In genomic region chr11:3194016-3194816, GRCh38 we compare ENCODE assay signal across 30 cellular contexts. TPM values are rescaled to one million over a fixed set of nuclear protein-coding genes. Genes with fewer than 3 reads are reported as not detected.
"Had no signal": no experiment of that assay in that cellular context is flagged by ENCODE, and none has a peak within 500 bp of the region (broad histone marks: within the 10 kb centered on the region; RNA-seq: fewer than 3 reads in every experiment).

No MANE protein-coding gene starts in this region.

- H3K4me3 ChIP-seq: dorsolateral prefrontal cortex, gastrocnemius medialis, right atrium auricular region, spleen, tibial nerve had no signal

- H3K9me3 ChIP-seq: gastrocnemius medialis, right atrium auricular region, spleen, tibial nerve had no signal

- H3K27me3 ChIP-seq: right atrium auricular region had no signal

- H3K27ac ChIP-seq: dorsolateral prefrontal cortex, gastrocnemius medialis, right atrium auricular region, tibial nerve had no signal

- DNase-seq: activated B cell treated with CpG ODN at 0.5 μM for 24 hours; activated CD4-positive, alpha-beta T cell treated with anti-CD3 and anti-CD28 coated beads, Interleukin-2, amount 50 U/mL, for 1 hour; activated CD8-positive, alpha-beta memory T cell treated with anti-CD3 and anti-CD28 coated beads, Interleukin-2, amount 10 ng/mL, durations not matched to agents 7 days and 5 days; activated CD8-positive, alpha-beta T cell treated with anti-CD3 and anti-CD28 coated beads for 36 hours; activated naive CD4-positive, alpha-beta T cell; activated T-cell treated with anti-CD3 and anti-CD28 coated beads for 4 hours; activated T-cell treated with anti-CD3 and anti-CD28 coated beads, Interleukin-2, amount 50 U/mL, for 72 hours; anterior cingulate cortex; effector memory CD4-positive, alpha-beta T cell; erythroblast; gastrocnemius medialis; glutamatergic neuron; left cardiac atrium; left ventricle myocardium superior; naive B cell; nephron progenitor cell; occipital lobe; stimulated activated naive CD4-positive, alpha-beta T cell; T-helper 17 cell had no signal

- H3K36me3 ChIP-seq: gastrocnemius medialis, right atrium auricular region, spleen, tibial nerve had no signal

- H3K27me3 Mint-ChIP-seq: activated B cell treated with CpG ODN at 0.5 μM for 24 hours; activated CD8-positive, alpha-beta memory T cell treated with anti-CD3 and anti-CD28 coated beads, Interleukin-2, amount 10 ng/mL, durations not matched to agents 7 days and 5 days; activated CD8-positive, alpha-beta T cell treated with anti-CD3 and anti-CD28 coated beads for 36 hours; activated naive CD8-positive, alpha-beta T cell had no signal

- ATAC-seq: activated CD8-positive, alpha-beta memory T cell treated with anti-CD3 and anti-CD28 coated beads, Interleukin-2, amount 10 ng/mL, durations not matched to agents 7 days and 5 days; activated CD8-positive, alpha-beta T cell treated with anti-CD3 and anti-CD28 coated beads for 36 hours; activated T-cell treated with anti-CD3 and anti-CD28 coated beads, Interleukin-2, amount 50 U/mL, for 72 hours; gastrocnemius medialis; T-helper 17 cell had no signal

- H3K4me3 Mint-ChIP-seq: activated B cell treated with CpG ODN at 0.5 μM for 24 hours; activated CD8-positive, alpha-beta memory T cell treated with anti-CD3 and anti-CD28 coated beads, Interleukin-2, amount 10 ng/mL, durations not matched to agents 7 days and 5 days; activated CD8-positive, alpha-beta T cell treated with anti-CD3 and anti-CD28 coated beads for 36 hours; activated naive CD8-positive, alpha-beta T cell; activated T-cell treated with anti-CD3 and anti-CD28 coated beads, Interleukin-2, amount 50 U/mL, for 72 hours; naive B cell; nephron progenitor cell; T-helper 17 cell had no signal

- H3K36me3 Mint-ChIP-seq: activated CD8-positive, alpha-beta memory T cell treated with anti-CD3 and anti-CD28 coated beads, Interleukin-2, amount 10 ng/mL, durations not matched to agents 7 days and 5 days; activated naive CD8-positive, alpha-beta T cell; naive B cell had no signal

- H3K4me1 Mint-ChIP-seq: activated B cell treated with CpG ODN at 0.5 μM for 24 hours; activated CD8-positive, alpha-beta memory T cell treated with anti-CD3 and anti-CD28 coated beads, Interleukin-2, amount 10 ng/mL, durations not matched to agents 7 days and 5 days; naive B cell; T-helper 17 cell had no signal

- H3K9me3 Mint-ChIP-seq: activated B cell treated with CpG ODN at 0.5 μM for 24 hours; activated CD8-positive, alpha-beta T cell treated with anti-CD3 and anti-CD28 coated beads for 36 hours; activated T-cell treated with anti-CD3 and anti-CD28 coated beads, Interleukin-2, amount 50 U/mL, for 72 hours had no signal

- H3K27ac Mint-ChIP-seq: activated B cell treated with CpG ODN at 0.5 μM for 24 hours; activated CD8-positive, alpha-beta memory T cell treated with anti-CD3 and anti-CD28 coated beads, Interleukin-2, amount 10 ng/mL, durations not matched to agents 7 days and 5 days; activated CD8-positive, alpha-beta T cell treated with anti-CD3 and anti-CD28 coated beads for 36 hours; activated naive CD8-positive, alpha-beta T cell; activated T-cell treated with anti-CD3 and anti-CD28 coated beads, Interleukin-2, amount 50 U/mL, for 72 hours; naive B cell; nephron progenitor cell; T-helper 17 cell had no signal

- H3K4me1 ChIP-seq: gastrocnemius medialis, right atrium auricular region, tibial nerve had no signal

RNA-seq across cellular contexts. Expression of gene MRGPRG, which starts 24.4 kb away (rescaled TPM):
- total RNA-seq: activated B cell treated with CpG ODN at 0.5 μM for 24 hours; activated CD8-positive, alpha-beta memory T cell treated with anti-CD3 and anti-CD28 coated beads, Interleukin-2, amount 10 ng/mL, durations not matched to agents 7 days and 5 days; activated CD8-positive, alpha-beta T cell treated with anti-CD3 and anti-CD28 coated beads for 36 hours; activated T-cell treated with anti-CD3 and anti-CD28 coated beads, Interleukin-2, amount 50 U/mL, for 72 hours; dorsolateral prefrontal cortex; gastrocnemius medialis; left cardiac atrium; left ventricle myocardium superior; lung microvascular endothelial cell; occipital lobe; pulmonary artery endothelial cell; right atrium auricular region; spleen; T-helper 17 cell; temporal lobe; tibial nerve; ureter had no signal
- polyA plus RNA-seq: adipose tissue, keratinocyte, spleen had no signal

RNA-seq across cellular contexts. Expression of gene OSBPL5, which starts 29.1 kb away (rescaled TPM):
- total RNA-seq: activated B cell treated with CpG ODN at 0.5 μM for 24 hours had no signal

RNA-seq across cellular contexts. Expression of gene MRGPRE, which starts 38.0 kb away (rescaled TPM):
- total RNA-seq: activated B cell treated with CpG ODN at 0.5 μM for 24 hours; activated CD8-positive, alpha-beta memory T cell treated with anti-CD3 and anti-CD28 coated beads, Interleukin-2, amount 10 ng/mL, durations not matched to agents 7 days and 5 days; activated CD8-positive, alpha-beta T cell treated with anti-CD3 and anti-CD28 coated beads for 36 hours; activated T-cell treated with anti-CD3 and anti-CD28 coated beads, Interleukin-2, amount 50 U/mL, for 72 hours; gastrocnemius medialis; lung microvascular endothelial cell; occipital lobe; pulmonary artery endothelial cell; right atrium auricular region; T-helper 17 cell; temporal lobe had no signal
- polyA plus RNA-seq: keratinocyte, spleen had no signal
